Comparison of ENCODE assay signal across 24 cellular contexts in the genomic region with DNA sequence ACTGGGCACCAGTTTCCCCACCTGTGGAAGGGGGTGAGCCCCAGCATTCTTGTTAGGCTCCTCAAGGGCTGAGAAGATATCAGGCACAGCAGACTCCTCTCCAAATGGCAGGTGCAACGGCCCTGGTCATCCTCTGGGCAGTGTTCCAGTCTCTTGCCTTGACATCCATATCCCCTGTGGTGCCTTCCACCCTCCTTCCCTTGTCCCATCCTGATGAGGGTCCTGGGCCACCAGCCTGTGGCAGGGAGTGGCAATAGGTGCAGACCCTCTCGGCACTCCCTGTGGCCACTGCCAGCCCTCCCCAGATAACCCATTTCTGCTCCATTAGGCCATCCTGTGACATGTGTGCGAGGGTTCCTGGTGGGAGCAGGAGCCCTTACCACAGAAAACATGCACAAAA.
"Had no signal": no experiment of that assay in that cellular context is flagged by ENCODE, and none has a peak within 500 bp of the region (broad histone marks: within the 10 kb centered on the region; RNA-seq: fewer than 3 reads in every experiment).

No MANE protein-coding gene starts in this region.

- H3K9me3 ChIP-seq: MG63, Peyer's patch, SJCRH30 had no signal

- ATAC-seq: HepG2, Right ventricle myocardium inferior, SK-N-SH treated with all-trans-retinoic acid at 6 μM for 48 hours had no signal

- H3K27ac ChIP-seq: PC-9, Peyer's patch, SJCRH30 had no signal

- H3K4me2 ChIP-seq: PC-9 had no signal

- H3K36me3 ChIP-seq: MG63, Peyer's patch, SJCRH30 had no signal

- FAIRE-seq: HepG2 had no signal

- DNase-seq: IMR-90; Karpas-422; KG1; MG63; NCI-H1092; NCI-H1105 treated with DMSO at 0.1 percent for 48 hours; NCI-H1417 treated with DMSO at 0.1 percent for 48 hours; NCI-H146; NCI-H1694 treated with DMSO at 0.1 percent for 48 hours; NCI-H1930; NCI-H2081; NCI-H2107; NCI-H2227 treated with DMSO at 0.1 percent for 48 hours; NCI-H526 treated with DMSO at 0.1 percent for 48 hours; NCI-H748 treated with DMSO at 0.1 percent for 48 hours; NK-92 treated with Interleukin-12 subunit alpha and Interleukin-12 subunit beta, amount 100 ng/mL, for 24 hours; OCI-M1; PC-9; SHP77 treated with DMSO at 0.1 percent for 48 hours; SJCRH30 had no signal

- H2AFZ ChIP-seq: PC-9 had no signal

- H3K27me3 ChIP-seq: MG63, Peyer's patch, SJCRH30 had no signal

- H3K4me3 ChIP-seq: MG63, PC-9, Peyer's patch, SJCRH30 had no signal

- H3K4me1 ChIP-seq: SJCRH30 had no signal
